ENCODE assay signal across 12 cellular contexts in genomic region chr7:55977831-55978230, GRCh38. TPM values are rescaled to one million over a fixed set of nuclear protein-coding genes. Genes with fewer than 3 reads are reported as not detected.
DNase-seq lines count a peak whose midpoint lies in the region; ATAC-seq, FAIRE-seq and TF ChIP-seq lines count a peak whose summit lies in the region.
"Had no signal": no experiment of that assay in that cellular context is flagged by ENCODE, and none has a peak within 500 bp of the region (broad histone marks: within the 10 kb centered on the region; RNA-seq: fewer than 3 reads in every experiment).

No MANE protein-coding gene starts in this region.

- no peak overlapping the region for H4K5ac ChIP-seq in H9 (ENCODE audit: insufficient read length, low read depth, low read length)

- no peaks in the 10 kb centered on the region for H3K9me2 ChIP-seq in PC-3 (replicated peaks; ENCODE audit: low read length)

- H2BK20ac ChIP-seq in H9 (ENCODE audit: low read depth, low read length, poor library complexity, severe bottlenecking) = no peak overlapping the region

- peaks cover 16 to 39% (median 38%) of the 10 kb centered on the region in 3 experiments for H3K36me3 Mint-ChIP-seq in H9 (ENCODE audit: insufficient read depth in 1 of 3, low read depth in 3 of 3)

- H3K9me3 ChIP-seq in heart left ventricle = no peaks in the 10 kb centered on the region
- no peaks in the 10 kb centered on the region for H3K9me3 ChIP-seq in PC-3 (ENCODE audit: low read length)
- H3K9me3 ChIP-seq in H9 (ENCODE audit: control insufficient read depth, low read depth, low read length) = no peaks in the 10 kb centered on the region
- H3K9me3 ChIP-seq: uterus had no signal

- no peak overlapping the region for H2BK12ac ChIP-seq in H9 (ENCODE audit: insufficient read length, low read depth, low read length)

- no peak overlapping the region for H3K18ac ChIP-seq in H9 (ENCODE audit: insufficient read length, low read depth, low read length)

- H3K56ac ChIP-seq in H9 (ENCODE audit: insufficient read length, low read depth, low read length) = no peak overlapping the region

- no peak for TF ChIP-seq POLR2A in heart left ventricle (IDR thresholded peaks at IDR 0.05)

- POLR2A ChIA-PET in PC-3 (lab: Charles Lee; ENCODE audit: unreplicated experiment) = interaction anchor here (0.5 to 0.7 kb wide), 4 partner anchors 13 to 279 kb away, joined by 4 to 6 read pairs (median 4); partner anchors contain the start of genes CCT6A, NIPSNAP2 and PSPH

- no peak overlapping the region for H4K91ac ChIP-seq in H9 (ENCODE audit: insufficient read length, low read depth, low read length)

- CTCF ChIA-PET in PC-3 (lab: Charles Lee) = interaction anchor here (0.6 to 0.7 kb wide), 2 partner anchors 13 to 73 kb away, joined by 3 to 4 read pairs; partner anchors contain the start of gene PSPH

- H4K8ac ChIP-seq in H9 (replicated peaks; ENCODE audit: insufficient read length, low read depth, low read length) = no peak overlapping the region

- no peak for FAIRE-seq in RCC 7860 (lab: Jason Lieb, UNC)

- no peak overlapping the region for H2BK15ac ChIP-seq in H9 (ENCODE audit: low read depth, low read length)

- no peak overlapping the region for H3K4me3 Mint-ChIP-seq in H9
- H3K4me3 Mint-ChIP-seq: natural killer cell treated with Interleukin-12 subunit alpha and Interleukin-12 subunit beta and Interleukin-15 and Interleukin-18, amount 100 ng/mL, for 72 hours had no signal

- H3K79me2 ChIP-seq in PC-3 (ENCODE audit: low read length) = peaks cover 26% of the 10 kb centered on the region
- no peaks in the 10 kb centered on the region for H3K79me2 ChIP-seq in H9 (ENCODE audit: insufficient read depth, low read length)

- H3K9me3 Mint-ChIP-seq in H9 = no peaks in the 10 kb centered on the region
- H3K9me3 Mint-ChIP-seq: natural killer cell treated with Interleukin-12 subunit alpha and Interleukin-12 subunit beta and Interleukin-15 and Interleukin-18, amount 100 ng/mL, for 72 hours had no signal

- no peak overlapping the region for H3K9ac ChIP-seq in PC-3 (ENCODE audit: low read length)
- no peak overlapping the region for H3K9ac ChIP-seq in H9 (ENCODE audit: extremely low read depth, insufficient read length, low read length)

- no peak overlapping the region for H3K4ac ChIP-seq in H9 (ENCODE audit: low read depth, low read length)

- no peak overlapping the region for H2BK120ac ChIP-seq in H9 (ENCODE audit: low read depth, low read length, poor library complexity, severe bottlenecking)

- DNase-seq in heart left ventricle (no peak), left ventricle myocardium superior (no peak), PC-3 (peak; percentile 75), fibroblast of the aortic adventitia (ENCODE audit: low read depth) (peak; percentile 76), NCI-H524 (lab: John Stamatoyannopoulos, UW) (no peak), RCC 7860 (ENCODE audit: low spot score) (no peak), H9 (no peak)
- DNase-seq in stimulated activated CD4-positive, alpha-beta T cell treated with anti-CD3 and anti-CD28 coated beads, Interleukin-2, amount 100 ng/mL, for 48 hours = no peak
- DNase-seq: activated CD8-positive, alpha-beta memory T cell treated with anti-CD3 and anti-CD28 coated beads for 24 hours; AML-193; uterus had no signal

- H3K36me3 ChIP-seq in heart left ventricle (peaks cover 0 to 52% (median 49%) of the 10 kb centered on the region in 9 donors), PC-3 (ENCODE audit: low read depth, low read length) (peaks cover 38% of the 10 kb centered on the region)
- H3K36me3 ChIP-seq: uterus had no signal

- peak overlapping the region in 7 of 12 donors; percentile 28 to 84 (median 44) for H3K27ac ChIP-seq in heart left ventricle
- H3K27ac ChIP-seq in PC-3 (ENCODE audit: low read length) = peak overlapping the region; percentile 25
- no peak overlapping the region for H3K27ac ChIP-seq in H9 (ENCODE audit: insufficient read length, low read depth, low read length)
- H3K27ac ChIP-seq: uterus had no signal

- no peaks in the 10 kb centered on the region for H3K4me1 Mint-ChIP-seq in H9

- H3K4me3 ChIP-seq in heart left ventricle (no peak overlapping the region), PC-3 (ENCODE audit: low read length) (peak overlapping the region; percentile 19; the same call in 1 of the 2 replicates), fibroblast of the aortic adventitia (ENCODE audit: low read depth, low read length) (no peak overlapping the region)
- H3K4me3 ChIP-seq: uterus had no signal

- H3K23me2 ChIP-seq in H9 (ENCODE audit: insufficient read length, low read depth, low read length, poor library complexity, severe bottlenecking) = no peaks in the 10 kb centered on the region

- H3K23ac ChIP-seq in H9 (ENCODE audit: insufficient read length, low read depth, low read length) = no peak overlapping the region

- no peak overlapping the region for H2AK5ac ChIP-seq in H9 (ENCODE audit: insufficient read length, low read length)

- WGBS in heart left ventricle, 4 donors = 38 to 56% (median 50%) methylated on average over 4 of the region's 4 CpGs
- WGBS in H9 (ENCODE audit: extremely low coverage, insufficient read length, low lambda C conversion rate) = no CpG with 5 or more reads among the region's 4 CpGs

- H2BK5ac ChIP-seq in H9 (ENCODE audit: insufficient read length, low read length) = no peak overlapping the region

- ATAC-seq in heart left ventricle = no peak
- ATAC-seq in left ventricle myocardium superior = no peak
- peak; percentile 94 for ATAC-seq in PC-3
- ATAC-seq: natural killer cell treated with Interleukin-12 subunit alpha and Interleukin-12 subunit beta and Interleukin-15 and Interleukin-18, amount 100 ng/mL, for 72 hours had no signal

- peaks cover 5% of the 10 kb centered on the region for H3K79me1 ChIP-seq in H9 (ENCODE audit: insufficient read depth, low read depth, low read length, poor library complexity, severe bottlenecking)

- H4K20me1 ChIP-seq in PC-3 (ENCODE audit: low read length) (no peaks in the 10 kb centered on the region), H9 (ENCODE audit: control insufficient read depth, insufficient read depth, insufficient read length) (no peaks in the 10 kb centered on the region)

- H3K27me3 Mint-ChIP-seq in H9 (ENCODE audit: low read depth) = no peaks in the 10 kb centered on the region
- H3K27me3 Mint-ChIP-seq: natural killer cell treated with Interleukin-12 subunit alpha and Interleukin-12 subunit beta and Interleukin-15 and Interleukin-18, amount 100 ng/mL, for 72 hours had no signal

- TF ChIP-seq CTCF in heart left ventricle (IDR thresholded peaks at IDR 0.05) (no peak), PC-3 (conservative IDR thresholded peaks at IDR 0.05; ENCODE audit: low read depth, low read length) (no peak), fibroblast of the aortic adventitia (IDR thresholded peaks at IDR 0.05; ENCODE audit: insufficient read depth, low read length) (no peak), H9 (conservative IDR thresholded peaks at IDR 0.05) (no peak)

- H3K4me2 ChIP-seq in PC-3 (ENCODE audit: low read length) = peak overlapping the region; percentile 51
- H3K4me2 ChIP-seq in H9 (ENCODE audit: insufficient read depth, insufficient read length, low read length) = no peak overlapping the region

- BruUV-seq in PC-3 (replicated peaks; lab: Mats Ljungman, UMichigan) = no TSS peak

- no peak overlapping the region for H3K27ac Mint-ChIP-seq in H9
- H3K27ac Mint-ChIP-seq: natural killer cell treated with Interleukin-12 subunit alpha and Interleukin-12 subunit beta and Interleukin-15 and Interleukin-18, amount 100 ng/mL, for 72 hours had no signal

- no peaks in the 10 kb centered on the region for H3K27me3 ChIP-seq in heart left ventricle
- no peaks in the 10 kb centered on the region for H3K27me3 ChIP-seq in PC-3 (ENCODE audit: low read length)
- H3K27me3 ChIP-seq in H9 (ENCODE audit: insufficient read depth, low read length) = no peaks in the 10 kb centered on the region
- H3K27me3 ChIP-seq: uterus had no signal

- H3T11ph ChIP-seq in H9 (ENCODE audit: low read length) = no peak overlapping the region

- no peak overlapping the region for H2AFZ ChIP-seq in PC-3 (ENCODE audit: low read length)
- H2AFZ ChIP-seq in H9 (ENCODE audit: low read length) = no peak overlapping the region

- H3K4me1 ChIP-seq in heart left ventricle = peaks cover 0 to 33% (median 12%) of the 10 kb centered on the region in 12 donors
- peaks cover 9% of the 10 kb centered on the region; the same call in 1 of the 2 replicates for H3K4me1 ChIP-seq in PC-3 (ENCODE audit: insufficient read depth, low read length)
- no peaks in the 10 kb centered on the region for H3K4me1 ChIP-seq in H9 (ENCODE audit: insufficient read depth, low read length)
- H3K4me1 ChIP-seq: uterus had no signal

- H3K14ac ChIP-seq in H9 (ENCODE audit: insufficient read depth, low read length) = no peak overlapping the region

- H3F3A ChIP-seq in PC-3 (ENCODE audit: low read length, unreplicated experiment) = no peaks in the 10 kb centered on the region

- intact Hi-C loops in heart left ventricle (cut with DNase I) (loop anchor here in 2 of 10 donors (5.0 to 10.0 kb wide), 2 partner anchors 74 to 97 kb away; partner anchors contain the start of genes CCT6A (in 1 of the 2) and PSPH (in 1 of the 2)), left ventricle myocardium superior (cut with micrococcal nuclease) (no loop called here), PC-3 (cut with micrococcal nuclease) (no loop called here)

RNA-seq across cellular contexts. Expression of gene NIPSNAP2, which starts 13.4 kb away (rescaled TPM):
- 100 to 1,000 TPM; 184 to 529 (median 329) TPM for total RNA-seq in heart left ventricle
- 100 to 1,000 TPM; 119 to 158 TPM for polyA plus RNA-seq in heart left ventricle
- total RNA-seq in left ventricle myocardium superior = 374 TPM
- total RNA-seq in PC-3 (2014; rRNA removed) = 63.9 and 65.8 TPM in 2 replicates
- total RNA-seq in fibroblast of the aortic adventitia (ENCODE audit: low replicate concordance) = 32.2 and 55.0 TPM in 2 replicates
- 39.7 and 40.7 TPM in 2 replicates for total RNA-seq in H9 (2021)

RNA-seq across cellular contexts. Expression of gene MRPS17, which starts 26.2 kb away (rescaled TPM):
- total RNA-seq in heart left ventricle = 10 to 100 TPM; 14.8 to 24.2 (median 19.0) TPM
- polyA plus RNA-seq in heart left ventricle = 10 to 100 TPM; 17.6 to 28.1 TPM
- total RNA-seq in left ventricle myocardium superior = 23.2 TPM
- total RNA-seq in PC-3 (2014; rRNA removed) = 16.9 and 20.1 TPM in 2 replicates
- total RNA-seq in fibroblast of the aortic adventitia (ENCODE audit: low replicate concordance) = 9.0 and 15.8 TPM in 2 replicates
- 25.9 and 28.0 TPM in 2 replicates for total RNA-seq in H9 (2021)

Comparison
In these comparisons a context has a peak if more than half of its experiments do, and no peak if none do; other contexts are left out.
1. DNase-seq: peak in PC-3 (single experiment) and fibroblast of the aortic adventitia (single experiment); none in heart left ventricle (0 of 5), left ventricle myocardium superior (single experiment), NCI-H524 (0 of 2), stimulated activated CD4-positive, alpha-beta T cell treated with anti-CD3 and anti-CD28 coated beads, Interleukin-2, amount 100 ng/mL, for 48 hours (0 of 2), RCC 7860 (single experiment) and H9 (single experiment).